ENCODE assay signal across 15 cellular contexts in genomic region chr6:20932284-20932683, GRCh38.
"Had no signal": no experiment of that assay in that cellular context is flagged by ENCODE, and none has a peak within 500 bp of the region (broad histone marks: within the 10 kb centered on the region; RNA-seq: fewer than 3 reads in every experiment).

No MANE protein-coding gene starts in this region.

- H3K9me3 ChIP-seq: lower lobe of right lung, prostate gland, sigmoid colon, stomach, testis, upper lobe of right lung had no signal

- H3K27me3 Mint-ChIP-seq: activated naive CD4-positive, alpha-beta T cell treated with anti-CD3 and anti-CD28 coated beads, Interleukin-2, amount 10 ng/mL, durations not matched to agents 7 days and 5 days had no signal

- H3K27ac ChIP-seq: cardiac muscle cell, dorsolateral prefrontal cortex, lower lobe of right lung, prostate gland, sigmoid colon, stomach, testis, upper lobe of right lung had no signal

- H3K27ac Mint-ChIP-seq: activated naive CD4-positive, alpha-beta T cell treated with anti-CD3 and anti-CD28 coated beads, Interleukin-2, amount 10 ng/mL, durations not matched to agents 7 days and 5 days had no signal

- ATAC-seq: lower lobe of right lung, upper lobe of right lung had no signal

- H3K4me3 Mint-ChIP-seq: activated naive CD4-positive, alpha-beta T cell treated with anti-CD3 and anti-CD28 coated beads, Interleukin-2, amount 10 ng/mL, durations not matched to agents 7 days and 5 days had no signal

- H3K4me1 ChIP-seq: lower lobe of right lung, prostate gland, sigmoid colon, testis, upper lobe of right lung had no signal

- DNase-seq: activated CD4-positive, alpha-beta T cell treated with anti-CD3 and anti-CD28 coated beads, Interleukin-2, amount 50 U/mL, for 48 hours; activated naive CD4-positive, alpha-beta T cell treated with anti-CD3 and anti-CD28 coated beads, Interleukin-2, amount 10 ng/mL, durations not matched to agents 7 days and 5 days; activated T-cell treated with anti-CD3 and anti-CD28 coated beads, Interleukin-2, amount 50 U/mL, for 1 hour; dorsolateral prefrontal cortex; left colon; lower lobe of right lung; midbrain; sigmoid colon; stimulated activated CD4-positive, alpha-beta T cell treated with anti-CD3 and anti-CD28 coated beads, Interleukin-1b, Interleukin-23, amount 100 ng/mL, for 48 hours; stomach; T1000; testis; upper lobe of right lung had no signal

- H3K4me3 ChIP-seq: cardiac muscle cell, dorsolateral prefrontal cortex, lower lobe of right lung, prostate gland, sigmoid colon, stomach, testis, upper lobe of right lung had no signal

- H3K27me3 ChIP-seq: cardiac muscle cell, dorsolateral prefrontal cortex, sigmoid colon, stomach, testis, upper lobe of right lung had no signal

- H3K4me1 Mint-ChIP-seq: activated naive CD4-positive, alpha-beta T cell treated with anti-CD3 and anti-CD28 coated beads, Interleukin-2, amount 10 ng/mL, durations not matched to agents 7 days and 5 days had no signal

- H3K36me3 ChIP-seq: cardiac muscle cell, lower lobe of right lung, prostate gland, sigmoid colon, stomach, upper lobe of right lung had no signal
